In the genomic region with DNA sequence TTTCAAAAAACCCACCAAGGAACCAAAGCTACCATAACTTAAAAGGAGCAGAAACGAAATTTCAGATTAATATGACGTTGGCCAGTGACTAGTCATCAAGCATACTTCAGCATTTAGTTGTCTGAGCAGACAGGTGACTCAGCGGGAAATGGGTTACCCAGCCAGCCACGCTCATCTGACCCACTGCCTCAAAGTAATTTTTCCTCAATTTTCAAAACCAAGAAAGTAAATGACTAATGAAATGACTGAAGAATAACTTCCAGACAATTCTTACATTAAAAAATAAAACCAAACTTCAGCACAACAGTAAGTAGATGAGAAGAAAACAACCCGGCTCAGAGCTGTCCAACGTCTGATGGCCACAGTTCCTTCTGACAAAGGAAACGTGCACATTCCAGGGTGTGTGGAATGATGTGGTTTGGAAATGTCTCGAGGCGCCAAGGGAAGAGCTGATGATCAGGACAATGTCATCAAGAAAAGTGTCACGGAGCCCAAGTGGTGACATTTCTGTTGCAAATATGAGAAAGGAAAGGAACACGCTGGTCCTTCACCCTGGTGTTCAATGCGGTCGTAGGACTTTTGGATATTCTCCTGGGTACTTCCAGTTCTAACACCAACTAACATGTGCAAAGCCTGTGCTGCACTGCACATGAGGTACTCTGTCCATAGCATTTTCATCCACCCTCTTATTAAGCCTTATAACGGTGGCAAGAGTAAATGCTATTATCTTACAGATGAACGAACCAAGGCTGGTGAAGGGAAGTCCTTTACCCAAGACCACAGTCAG, we compare ENCODE assay signal across 1 cellular context.
TF ChIP-seq lines count a peak whose summit lies in the region.

No MANE protein-coding gene starts in this region.

TF ChIP-seq in K562, 482 proteins besides CTCF, POLR2A, EP300 and RAD21 (continued from another document and continues in another):
- TF ChIP-seq, protein P1, sequence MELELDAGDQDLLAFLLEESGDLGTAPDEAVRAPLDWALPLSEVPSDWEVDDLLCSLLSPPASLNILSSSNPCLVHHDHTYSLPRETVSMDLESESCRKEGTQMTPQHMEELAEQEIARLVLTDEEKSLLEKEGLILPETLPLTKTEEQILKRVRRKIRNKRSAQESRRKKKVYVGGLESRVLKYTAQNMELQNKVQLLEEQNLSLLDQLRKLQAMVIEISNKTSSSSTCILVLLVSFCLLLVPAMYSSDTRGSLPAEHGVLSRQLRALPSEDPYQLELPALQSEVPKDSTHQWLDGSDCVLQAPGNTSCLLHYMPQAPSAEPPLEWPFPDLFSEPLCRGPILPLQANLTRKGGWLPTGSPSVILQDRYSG (tag; conservative IDR thresholded peaks at IDR 0.05; ENCODE audit: low read depth), result no peak
- TF ChIP-seq FOSL1 (tag; conservative IDR thresholded peaks at IDR 0.05) (peak; percentile 64), MAFF (IDR thresholded peaks at IDR 0.05; ENCODE audit: low read length) (peak; percentile 78), JUND (IDR thresholded peaks at IDR 0.05; ENCODE audit: borderline replicate concordance, low read depth, low read length) (peak; percentile 49; the same call in 1 of the 2 replicates), JUND (tag; IDR thresholded peaks at IDR 0.05; ENCODE audit: borderline replicate concordance, low read depth, low read length) (0 out of 3 replicates have a peak, but pooled peaks have one; percentile 20), HNRNPLL (IDR thresholded peaks at IDR 0.05; ENCODE audit: low read depth, low read length, poor library complexity, severe bottlenecking) (no peak), FOXM1 (IDR thresholded peaks at IDR 0.05; ENCODE audit: low read depth) (no peak), FOXM1 (CRISPR knock-in tag; IDR thresholded peaks at IDR 0.05; ENCODE audit: low read depth) (no peak), CEBPB (tag; IDR thresholded peaks at IDR 0.05) (no peak), SRSF1 (IDR thresholded peaks at IDR 0.05; ENCODE audit: low read depth, low read length) (no peak), ZNF253 (CRISPR knock-in tag; conservative IDR thresholded peaks at IDR 0.05) (no peak), CSDE1 (IDR thresholded peaks at IDR 0.05) (no peak), NFE2L1 (tag; IDR thresholded peaks at IDR 0.05; ENCODE audit: borderline replicate concordance, low read depth) (peak; percentile 52; the same call in 1 of the 2 replicates), MYNN (IDR thresholded peaks at IDR 0.05) (no peak), MYNN (CRISPR knock-in tag; IDR thresholded peaks at IDR 0.05) (no peak), RB1 (IDR thresholded peaks at IDR 0.05; ENCODE audit: low read depth) (no peak), CREBBP (IDR thresholded peaks at IDR 0.05; ENCODE audit: low read depth, low read length) (no peak), FOS (IDR thresholded peaks at IDR 0.05; ENCODE audit: extremely low read depth, insufficient read length) (no peak), SMARCC2 (IDR thresholded peaks at IDR 0.05; ENCODE audit: low read depth) (no peak), CC2D1A (IDR thresholded peaks at IDR 0.05) (no peak), SRSF3 (IDR thresholded peaks at IDR 0.05; ENCODE audit: insufficient read depth, low read length) (no peak), CBX5 (IDR thresholded peaks at IDR 0.05; ENCODE audit: borderline replicate concordance, low read depth) (no peak), LEF1 (IDR thresholded peaks at IDR 0.05) (no peak), PYGO2 (tag; IDR thresholded peaks at IDR 0.05) (no peak), SAFB (IDR thresholded peaks at IDR 0.05; ENCODE audit: borderline replicate concordance, low read depth, low read length) (no peak), POLR2G (IDR thresholded peaks at IDR 0.05; ENCODE audit: low read depth, low read length) (no peak), JUN (IDR thresholded peaks at IDR 0.05; ENCODE audit: borderline replicate concordance, low read depth, low read length) (no peak), JUN (CRISPR knock-in tag; IDR thresholded peaks at IDR 0.05; ENCODE audit: borderline replicate concordance) (no peak), ZNF23 (CRISPR knock-in tag; IDR thresholded peaks at IDR 0.05) (no peak), ZNF444 (CRISPR knock-in tag; IDR thresholded peaks at IDR 0.05) (no peak), ARID2 (IDR thresholded peaks at IDR 0.05) (no peak), KHSRP (IDR thresholded peaks at IDR 0.05) (no peak), ZNF140 (CRISPR knock-in tag; IDR thresholded peaks at IDR 0.05) (no peak), U2AF2 (optimal IDR thresholded peaks at IDR 0.05; ENCODE audit: low read depth, low read length) (no peak), MED1 (CRISPR knock-in tag; IDR thresholded peaks at IDR 0.05; ENCODE audit: borderline replicate concordance) (no peak), CREM (IDR thresholded peaks at IDR 0.05; ENCODE audit: low read depth) (peak; percentile 17; the same call in 1 of the 2 replicates), KDM2B (CRISPR knock-in tag; IDR thresholded peaks at IDR 0.05) (no peak), NFE2 (IDR thresholded peaks at IDR 0.05; ENCODE audit: low read depth) (peak; percentile 92), ZKSCAN8 (CRISPR knock-in tag; IDR thresholded peaks at IDR 0.05) (no peak), GABPB1 (CRISPR knock-in tag; IDR thresholded peaks at IDR 0.05) (no peak)
- TF ChIP-seq, protein P2, sequence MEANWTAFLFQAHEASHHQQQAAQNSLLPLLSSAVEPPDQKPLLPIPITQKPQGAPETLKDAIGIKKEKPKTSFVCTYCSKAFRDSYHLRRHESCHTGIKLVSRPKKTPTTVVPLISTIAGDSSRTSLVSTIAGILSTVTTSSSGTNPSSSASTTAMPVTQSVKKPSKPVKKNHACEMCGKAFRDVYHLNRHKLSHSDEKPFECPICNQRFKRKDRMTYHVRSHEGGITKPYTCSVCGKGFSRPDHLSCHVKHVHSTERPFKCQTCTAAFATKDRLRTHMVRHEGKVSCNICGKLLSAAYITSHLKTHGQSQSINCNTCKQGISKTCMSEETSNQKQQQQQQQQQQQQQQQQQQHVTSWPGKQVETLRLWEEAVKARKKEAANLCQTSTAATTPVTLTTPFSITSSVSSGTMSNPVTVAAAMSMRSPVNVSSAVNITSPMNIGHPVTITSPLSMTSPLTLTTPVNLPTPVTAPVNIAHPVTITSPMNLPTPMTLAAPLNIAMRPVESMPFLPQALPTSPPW (CRISPR knock-in tag; IDR thresholded peaks at IDR 0.05), result no peak
- TF ChIP-seq, protein P3, sequence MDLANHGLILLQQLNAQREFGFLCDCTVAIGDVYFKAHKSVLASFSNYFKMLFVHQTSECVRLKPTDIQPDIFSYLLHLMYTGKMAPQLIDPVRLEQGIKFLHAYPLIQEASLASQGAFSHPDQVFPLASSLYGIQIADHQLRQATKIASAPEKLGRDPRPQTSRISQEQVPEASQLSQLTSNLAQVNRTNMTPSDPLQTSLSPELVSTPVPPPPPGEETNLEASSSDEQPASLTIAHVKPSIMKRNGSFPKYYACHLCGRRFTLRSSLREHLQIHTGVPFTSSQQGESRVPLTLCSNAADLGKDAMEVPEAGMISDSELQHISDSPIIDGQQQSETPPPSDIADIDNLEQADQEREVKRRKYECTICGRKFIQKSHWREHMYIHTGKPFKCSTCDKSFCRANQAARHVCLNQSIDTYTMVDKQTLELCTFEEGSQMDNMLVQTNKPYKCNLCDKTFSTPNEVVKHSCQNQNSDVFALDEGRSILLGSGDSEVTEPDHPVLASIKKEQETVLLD (IDR thresholded peaks at IDR 0.05), result no peak
- TF ChIP-seq, protein P4, sequence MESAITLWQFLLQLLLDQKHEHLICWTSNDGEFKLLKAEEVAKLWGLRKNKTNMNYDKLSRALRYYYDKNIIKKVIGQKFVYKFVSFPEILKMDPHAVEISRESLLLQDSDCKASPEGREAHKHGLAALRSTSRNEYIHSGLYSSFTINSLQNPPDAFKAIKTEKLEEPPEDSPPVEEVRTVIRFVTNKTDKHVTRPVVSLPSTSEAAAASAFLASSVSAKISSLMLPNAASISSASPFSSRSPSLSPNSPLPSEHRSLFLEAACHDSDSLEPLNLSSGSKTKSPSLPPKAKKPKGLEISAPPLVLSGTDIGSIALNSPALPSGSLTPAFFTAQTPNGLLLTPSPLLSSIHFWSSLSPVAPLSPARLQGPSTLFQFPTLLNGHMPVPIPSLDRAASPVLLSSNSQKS (CRISPR knock-in tag; IDR thresholded peaks at IDR 0.05), result no peak
- TF ChIP-seq, protein P5, sequence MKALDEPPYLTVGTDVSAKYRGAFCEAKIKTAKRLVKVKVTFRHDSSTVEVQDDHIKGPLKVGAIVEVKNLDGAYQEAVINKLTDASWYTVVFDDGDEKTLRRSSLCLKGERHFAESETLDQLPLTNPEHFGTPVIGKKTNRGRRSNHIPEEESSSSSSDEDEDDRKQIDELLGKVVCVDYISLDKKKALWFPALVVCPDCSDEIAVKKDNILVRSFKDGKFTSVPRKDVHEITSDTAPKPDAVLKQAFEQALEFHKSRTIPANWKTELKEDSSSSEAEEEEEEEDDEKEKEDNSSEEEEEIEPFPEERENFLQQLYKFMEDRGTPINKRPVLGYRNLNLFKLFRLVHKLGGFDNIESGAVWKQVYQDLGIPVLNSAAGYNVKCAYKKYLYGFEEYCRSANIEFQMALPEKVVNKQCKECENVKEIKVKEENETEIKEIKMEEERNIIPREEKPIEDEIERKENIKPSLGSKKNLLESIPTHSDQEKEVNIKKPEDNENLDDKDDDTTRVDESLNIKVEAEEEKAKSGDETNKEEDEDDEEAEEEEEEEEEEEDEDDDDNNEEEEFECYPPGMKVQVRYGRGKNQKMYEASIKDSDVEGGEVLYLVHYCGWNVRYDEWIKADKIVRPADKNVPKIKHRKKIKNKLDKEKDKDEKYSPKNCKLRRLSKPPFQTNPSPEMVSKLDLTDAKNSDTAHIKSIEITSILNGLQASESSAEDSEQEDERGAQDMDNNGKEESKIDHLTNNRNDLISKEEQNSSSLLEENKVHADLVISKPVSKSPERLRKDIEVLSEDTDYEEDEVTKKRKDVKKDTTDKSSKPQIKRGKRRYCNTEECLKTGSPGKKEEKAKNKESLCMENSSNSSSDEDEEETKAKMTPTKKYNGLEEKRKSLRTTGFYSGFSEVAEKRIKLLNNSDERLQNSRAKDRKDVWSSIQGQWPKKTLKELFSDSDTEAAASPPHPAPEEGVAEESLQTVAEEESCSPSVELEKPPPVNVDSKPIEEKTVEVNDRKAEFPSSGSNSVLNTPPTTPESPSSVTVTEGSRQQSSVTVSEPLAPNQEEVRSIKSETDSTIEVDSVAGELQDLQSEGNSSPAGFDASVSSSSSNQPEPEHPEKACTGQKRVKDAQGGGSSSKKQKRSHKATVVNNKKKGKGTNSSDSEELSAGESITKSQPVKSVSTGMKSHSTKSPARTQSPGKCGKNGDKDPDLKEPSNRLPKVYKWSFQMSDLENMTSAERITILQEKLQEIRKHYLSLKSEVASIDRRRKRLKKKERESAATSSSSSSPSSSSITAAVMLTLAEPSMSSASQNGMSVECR (CRISPR knock-in tag; IDR thresholded peaks at IDR 0.05), result no peak
- TF ChIP-seq, protein P6, sequence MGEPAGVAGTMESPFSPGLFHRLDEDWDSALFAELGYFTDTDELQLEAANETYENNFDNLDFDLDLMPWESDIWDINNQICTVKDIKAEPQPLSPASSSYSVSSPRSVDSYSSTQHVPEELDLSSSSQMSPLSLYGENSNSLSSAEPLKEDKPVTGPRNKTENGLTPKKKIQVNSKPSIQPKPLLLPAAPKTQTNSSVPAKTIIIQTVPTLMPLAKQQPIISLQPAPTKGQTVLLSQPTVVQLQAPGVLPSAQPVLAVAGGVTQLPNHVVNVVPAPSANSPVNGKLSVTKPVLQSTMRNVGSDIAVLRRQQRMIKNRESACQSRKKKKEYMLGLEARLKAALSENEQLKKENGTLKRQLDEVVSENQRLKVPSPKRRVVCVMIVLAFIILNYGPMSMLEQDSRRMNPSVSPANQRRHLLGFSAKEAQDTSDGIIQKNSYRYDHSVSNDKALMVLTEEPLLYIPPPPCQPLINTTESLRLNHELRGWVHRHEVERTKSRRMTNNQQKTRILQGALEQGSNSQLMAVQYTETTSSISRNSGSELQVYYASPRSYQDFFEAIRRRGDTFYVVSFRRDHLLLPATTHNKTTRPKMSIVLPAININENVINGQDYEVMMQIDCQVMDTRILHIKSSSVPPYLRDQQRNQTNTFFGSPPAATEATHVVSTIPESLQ (CRISPR knock-in tag; IDR thresholded peaks at IDR 0.05), result no peak
- TF ChIP-seq, protein P7, sequence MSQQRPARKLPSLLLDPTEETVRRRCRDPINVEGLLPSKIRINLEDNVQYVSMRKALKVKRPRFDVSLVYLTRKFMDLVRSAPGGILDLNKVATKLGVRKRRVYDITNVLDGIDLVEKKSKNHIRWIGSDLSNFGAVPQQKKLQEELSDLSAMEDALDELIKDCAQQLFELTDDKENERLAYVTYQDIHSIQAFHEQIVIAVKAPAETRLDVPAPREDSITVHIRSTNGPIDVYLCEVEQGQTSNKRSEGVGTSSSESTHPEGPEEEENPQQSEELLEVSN (IDR thresholded peaks at IDR 0.05; ENCODE audit: borderline replicate concordance in 1 of 2, extremely low read depth in 1 of 2, insufficient read depth in 1 of 2, insufficient read length in 1 of 2, low read depth in 1 of 2, low read length in 1 of 2, poor library complexity in 1 of 2, severe bottlenecking in 1 of 2), result no peak
- TF ChIP-seq, protein P8, sequence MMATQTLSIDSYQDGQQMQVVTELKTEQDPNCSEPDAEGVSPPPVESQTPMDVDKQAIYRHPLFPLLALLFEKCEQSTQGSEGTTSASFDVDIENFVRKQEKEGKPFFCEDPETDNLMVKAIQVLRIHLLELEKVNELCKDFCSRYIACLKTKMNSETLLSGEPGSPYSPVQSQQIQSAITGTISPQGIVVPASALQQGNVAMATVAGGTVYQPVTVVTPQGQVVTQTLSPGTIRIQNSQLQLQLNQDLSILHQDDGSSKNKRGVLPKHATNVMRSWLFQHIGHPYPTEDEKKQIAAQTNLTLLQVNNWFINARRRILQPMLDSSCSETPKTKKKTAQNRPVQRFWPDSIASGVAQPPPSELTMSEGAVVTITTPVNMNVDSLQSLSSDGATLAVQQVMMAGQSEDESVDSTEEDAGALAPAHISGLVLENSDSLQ (IDR thresholded peaks at IDR 0.05), result 0 out of 2 replicates have a peak, but pooled peaks have one; percentile 6
- TF ChIP-seq, protein P9, sequence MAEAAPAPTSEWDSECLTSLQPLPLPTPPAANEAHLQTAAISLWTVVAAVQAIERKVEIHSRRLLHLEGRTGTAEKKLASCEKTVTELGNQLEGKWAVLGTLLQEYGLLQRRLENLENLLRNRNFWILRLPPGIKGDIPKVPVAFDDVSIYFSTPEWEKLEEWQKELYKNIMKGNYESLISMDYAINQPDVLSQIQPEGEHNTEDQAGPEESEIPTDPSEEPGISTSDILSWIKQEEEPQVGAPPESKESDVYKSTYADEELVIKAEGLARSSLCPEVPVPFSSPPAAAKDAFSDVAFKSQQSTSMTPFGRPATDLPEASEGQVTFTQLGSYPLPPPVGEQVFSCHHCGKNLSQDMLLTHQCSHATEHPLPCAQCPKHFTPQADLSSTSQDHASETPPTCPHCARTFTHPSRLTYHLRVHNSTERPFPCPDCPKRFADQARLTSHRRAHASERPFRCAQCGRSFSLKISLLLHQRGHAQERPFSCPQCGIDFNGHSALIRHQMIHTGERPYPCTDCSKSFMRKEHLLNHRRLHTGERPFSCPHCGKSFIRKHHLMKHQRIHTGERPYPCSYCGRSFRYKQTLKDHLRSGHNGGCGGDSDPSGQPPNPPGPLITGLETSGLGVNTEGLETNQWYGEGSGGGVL (CRISPR knock-in tag; IDR thresholded peaks at IDR 0.05), result no peak
- TF ChIP-seq, protein P10, sequence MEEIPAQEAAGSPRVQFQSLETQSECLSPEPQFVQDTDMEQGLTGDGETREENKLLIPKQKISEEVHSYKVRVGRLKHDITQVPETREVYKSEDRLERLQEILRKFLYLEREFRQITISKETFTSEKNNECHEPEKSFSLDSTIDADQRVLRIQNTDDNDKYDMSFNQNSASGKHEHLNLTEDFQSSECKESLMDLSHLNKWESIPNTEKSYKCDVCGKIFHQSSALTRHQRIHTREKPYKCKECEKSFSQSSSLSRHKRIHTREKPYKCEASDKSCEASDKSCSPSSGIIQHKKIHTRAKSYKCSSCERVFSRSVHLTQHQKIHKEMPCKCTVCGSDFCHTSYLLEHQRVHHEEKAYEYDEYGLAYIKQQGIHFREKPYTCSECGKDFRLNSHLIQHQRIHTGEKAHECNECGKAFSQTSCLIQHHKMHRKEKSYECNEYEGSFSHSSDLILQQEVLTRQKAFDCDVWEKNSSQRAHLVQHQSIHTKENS (CRISPR knock-in tag; IDR thresholded peaks at IDR 0.05), result no peak
